Comparison of ENCODE assay signal across 8 cellular contexts in genomic region chr9:134067904-134068741, GRCh38. TPM values are rescaled to one million over a fixed set of nuclear protein-coding genes. Genes with fewer than 3 reads are reported as not detected.
DNase-seq lines count a peak whose midpoint lies in the region; ATAC-seq and TF ChIP-seq lines count a peak whose summit lies in the region.

Gene BRD3 (minus strand): TSS chr9:134068026. CDS start chr9:134053477, 14,549 bp downstream.

- peak within 1 kb of the TSS; percentile 58 for H3K9ac ChIP-seq in SU-DHL-6 (ENCODE audit: low read length)

- peak within 1 kb of the TSS; percentile 98 for H3K4me2 ChIP-seq in SU-DHL-6 (ENCODE audit: low read depth, low read length, poor library complexity, severe bottlenecking)

- 0 to 1% methylated on average over 31 to 56 of the region's 131 CpGs for WGBS in tibial nerve, 2 donors

- TF ChIP-seq EP300 in tibial nerve (IDR thresholded peaks at IDR 0.05) = peak in 1 of 2 donors; percentile 83

- peaks cover 35% of the 10 kb centered on the region for H3K27me3 Mint-ChIP-seq in HFFc6 (ENCODE audit: insufficient read depth)
- H3K27me3 Mint-ChIP-seq in activated naive CD8-positive, alpha-beta T cell treated with anti-CD3 and anti-CD28 coated beads, Interleukin-2, amount 10 ng/mL, durations not matched to agents 7 days and 5 days = peaks cover 21% of the 10 kb centered on the region

- TF ChIP-seq CTCF in GM10248 (IDR thresholded peaks at IDR 0.05; ENCODE audit: control extremely low read depth, extremely low read depth, low read depth, missing control alignments) (no peak), HFFc6 (IDR thresholded peaks at IDR 0.05) (no peak), NB4 (IDR thresholded peaks at IDR 0.05; ENCODE audit: low read depth, low read length) (no peak), SU-DHL-6 (IDR thresholded peaks at IDR 0.05; ENCODE audit: insufficient read depth, low read length, poor library complexity, severe bottlenecking) (no peak), cardiac muscle cell (IDR thresholded peaks at IDR 0.05; ENCODE audit: low read depth, low read length) (no peak), tibial nerve (IDR thresholded peaks at IDR 0.05) (peak in 1 of 5 experiments; percentile 33)

- peak within 1 kb of the TSS; percentile 93 for H3K4me3 Mint-ChIP-seq in HFFc6
- peak within 1 kb of the TSS; percentile 95 for H3K4me3 Mint-ChIP-seq in activated naive CD8-positive, alpha-beta T cell treated with anti-CD3 and anti-CD28 coated beads, Interleukin-2, amount 10 ng/mL, durations not matched to agents 7 days and 5 days

- H3K27ac ChIP-seq in SU-DHL-6 (ENCODE audit: low read depth, low read length) = 0 out of 2 replicates have a peak within 1 kb of the TSS, but pooled peaks have one; percentile 55
- peak within 1 kb of the TSS; percentile 94 for H3K27ac ChIP-seq in cardiac muscle cell
- H3K27ac ChIP-seq in tibial nerve = peak within 1 kb of the TSS; percentile 97 to 99 (median 98)

- H3K27me3 ChIP-seq in SU-DHL-6 (ENCODE audit: low read length) = no peaks in the 10 kb centered on the region
- H3K27me3 ChIP-seq in cardiac muscle cell = peaks cover 4% of the 10 kb centered on the region
- H3K27me3 ChIP-seq in tibial nerve = no peaks in the 10 kb centered on the region

- POLR2A ChIA-PET in GM10248 (lab: Yijun Ruan, JAX) = no interaction called here
- POLR2A ChIA-PET in activated naive CD8-positive, alpha-beta T cell treated with anti-CD3 and anti-CD28 coated beads, Interleukin-2, amount 10 ng/mL, durations not matched to agents 7 days and 5 days (lab: Charles Lee) = interaction anchor here (0.6 to 1.6 kb wide), 5 partner anchors 42 to 95 kb away, joined by 3 to 9 read pairs (median 6); partner anchors contain the start of genes BRD3OS and WDR5

- no peaks in the 10 kb centered on the region for H3K9me2 ChIP-seq in SU-DHL-6 (replicated peaks; ENCODE audit: insufficient read depth, low read length)

- peak within 1 kb of the TSS; percentile 77 for H3K27ac Mint-ChIP-seq in HFFc6
- H3K27ac Mint-ChIP-seq in activated naive CD8-positive, alpha-beta T cell treated with anti-CD3 and anti-CD28 coated beads, Interleukin-2, amount 10 ng/mL, durations not matched to agents 7 days and 5 days = peak within 1 kb of the TSS; percentile 97

- H2AFZ ChIP-seq in SU-DHL-6 (ENCODE audit: low read depth, low read length, severe bottlenecking) = peak within 1 kb of the TSS; percentile 96

- CTCF ChIA-PET in GM10248 (lab: Yijun Ruan, JAX) = no interaction called here

- peak within 1 kb of the TSS; percentile 88 for H3K4me3 ChIP-seq in NB4 (ENCODE audit: low read depth, low read length)
- H3K4me3 ChIP-seq in SU-DHL-6 (ENCODE audit: insufficient read depth, low read length, poor library complexity, severe bottlenecking) = peak within 1 kb of the TSS; percentile 97
- peak within 1 kb of the TSS; percentile 98 for H3K4me3 ChIP-seq in cardiac muscle cell
- peak within 1 kb of the TSS; percentile 76 to 97 (median 88) for H3K4me3 ChIP-seq in tibial nerve

- H3K4me1 Mint-ChIP-seq in HFFc6 (ENCODE audit: low read depth) = peaks cover 22% of the 10 kb centered on the region
- H3K4me1 Mint-ChIP-seq in activated naive CD8-positive, alpha-beta T cell treated with anti-CD3 and anti-CD28 coated beads, Interleukin-2, amount 10 ng/mL, durations not matched to agents 7 days and 5 days = peaks cover 19% of the 10 kb centered on the region

- H3K4me1 ChIP-seq in cardiac muscle cell (ENCODE audit: low read depth) (peaks cover 12% of the 10 kb centered on the region), tibial nerve (peaks cover 0 to 41% (median 30%) of the 10 kb centered on the region in 4 donors)

- H3F3A ChIP-seq in SU-DHL-6 (ENCODE audit: insufficient read depth) = no peaks in the 10 kb centered on the region

- H3K9me3 ChIP-seq in SU-DHL-6 (ENCODE audit: insufficient read depth, low read length) (no peaks in the 10 kb centered on the region), cardiac muscle cell (ENCODE audit: low read depth) (no peaks in the 10 kb centered on the region), tibial nerve (no peaks in the 10 kb centered on the region)

- peak; percentile 92 for DNase-seq in GM10248 (ENCODE audit: extremely low spot score)
- DNase-seq in HFFc6 = peak; percentile 67
- DNase-seq in NB4 (ENCODE audit: low read depth) = peak; percentile 91
- peak; percentile 91 for DNase-seq in activated naive CD8-positive, alpha-beta T cell treated with anti-CD3 and anti-CD28 coated beads, Interleukin-2, amount 10 ng/mL, durations not matched to agents 7 days and 5 days
- DNase-seq in cardiac muscle cell (ENCODE audit: low read depth in 1 of 2, low spot score in 1 of 2) = peak; percentile 93 to 97
- peak; percentile 86 for DNase-seq in pons (ENCODE audit: low spot score)
- peak; percentile 62 to 75 for DNase-seq in tibial nerve (ENCODE audit: low spot score in 2 of 2)

- H3K79me2 ChIP-seq in SU-DHL-6 (ENCODE audit: insufficient read depth, low read length) = no peaks in the 10 kb centered on the region

- ATAC-seq in activated naive CD8-positive, alpha-beta T cell treated with anti-CD3 and anti-CD28 coated beads, Interleukin-2, amount 10 ng/mL, durations not matched to agents 7 days and 5 days (ENCODE audit: low read depth) = peak; percentile 86

- TF ChIP-seq POLR2A in NB4 (IDR thresholded peaks at IDR 0.05; ENCODE audit: extremely low read depth, insufficient read length) (peak; percentile 61), tibial nerve (IDR thresholded peaks at IDR 0.05) (peak; percentile 55 to 76)

- no peaks in the 10 kb centered on the region for H4K20me1 ChIP-seq in SU-DHL-6 (ENCODE audit: low read depth, low read length)

- no peaks in the 10 kb centered on the region for H3K36me3 Mint-ChIP-seq in HFFc6 (ENCODE audit: low read depth)
- H3K36me3 Mint-ChIP-seq in activated naive CD8-positive, alpha-beta T cell treated with anti-CD3 and anti-CD28 coated beads, Interleukin-2, amount 10 ng/mL, durations not matched to agents 7 days and 5 days = no peaks in the 10 kb centered on the region

- no peaks in the 10 kb centered on the region for H3K36me3 ChIP-seq in SU-DHL-6 (ENCODE audit: low read length)
- H3K36me3 ChIP-seq in cardiac muscle cell = no peaks in the 10 kb centered on the region
- H3K36me3 ChIP-seq in tibial nerve = no peaks in the 10 kb centered on the region

- no peaks in the 10 kb centered on the region for H3K9me3 Mint-ChIP-seq in HFFc6
- H3K9me3 Mint-ChIP-seq in activated naive CD8-positive, alpha-beta T cell treated with anti-CD3 and anti-CD28 coated beads, Interleukin-2, amount 10 ng/mL, durations not matched to agents 7 days and 5 days = no peaks in the 10 kb centered on the region

RNA-seq across cellular contexts. Expression of gene BRD3, which starts in this region (rescaled TPM):
- total RNA-seq in HFFc6 (2021; fragmentation: NEBNext Ultra II Directional; extraction: Animal tissue kit (Norgen Biotek cat#: 25700)) = 10 to 100 TPM; 17.1 to 20.9 (median 18.6) TPM
- total RNA-seq in activated naive CD8-positive, alpha-beta T cell treated with anti-CD3 and anti-CD28 coated beads, Interleukin-2, amount 10 ng/mL, durations not matched to agents 7 days and 5 days = 10 to 100 TPM; 50.7 to 54.1 TPM
- total RNA-seq in cardiac muscle cell (27.0 and 42.6 TPM in 2 replicates), tibial nerve (10 to 100 TPM; 61.6 to 70.8 (median 65.3) TPM)
- polyA plus RNA-seq in cardiac muscle cell = 43.2 and 44.9 TPM in 2 replicates

Comparison
In these comparisons a context has a peak if more than half of its experiments do, and no peak if none do; other contexts are left out.
1. Peak in every context shown above with its lines: DNase-seq, ATAC-seq, H3K4me3 ChIP-seq and H3K27ac ChIP-seq.